1 cellular context compared by ENCODE assay signal in genomic region chr17:72282439-72283029, GRCh38.
TF ChIP-seq lines count a peak whose summit lies in the region.

No MANE protein-coding gene starts in this region.

TF ChIP-seq in GM23338, 12 proteins besides CTCF, POLR2A, EP300 and RAD21 (continued from another document):
- TF ChIP-seq, protein P1, sequence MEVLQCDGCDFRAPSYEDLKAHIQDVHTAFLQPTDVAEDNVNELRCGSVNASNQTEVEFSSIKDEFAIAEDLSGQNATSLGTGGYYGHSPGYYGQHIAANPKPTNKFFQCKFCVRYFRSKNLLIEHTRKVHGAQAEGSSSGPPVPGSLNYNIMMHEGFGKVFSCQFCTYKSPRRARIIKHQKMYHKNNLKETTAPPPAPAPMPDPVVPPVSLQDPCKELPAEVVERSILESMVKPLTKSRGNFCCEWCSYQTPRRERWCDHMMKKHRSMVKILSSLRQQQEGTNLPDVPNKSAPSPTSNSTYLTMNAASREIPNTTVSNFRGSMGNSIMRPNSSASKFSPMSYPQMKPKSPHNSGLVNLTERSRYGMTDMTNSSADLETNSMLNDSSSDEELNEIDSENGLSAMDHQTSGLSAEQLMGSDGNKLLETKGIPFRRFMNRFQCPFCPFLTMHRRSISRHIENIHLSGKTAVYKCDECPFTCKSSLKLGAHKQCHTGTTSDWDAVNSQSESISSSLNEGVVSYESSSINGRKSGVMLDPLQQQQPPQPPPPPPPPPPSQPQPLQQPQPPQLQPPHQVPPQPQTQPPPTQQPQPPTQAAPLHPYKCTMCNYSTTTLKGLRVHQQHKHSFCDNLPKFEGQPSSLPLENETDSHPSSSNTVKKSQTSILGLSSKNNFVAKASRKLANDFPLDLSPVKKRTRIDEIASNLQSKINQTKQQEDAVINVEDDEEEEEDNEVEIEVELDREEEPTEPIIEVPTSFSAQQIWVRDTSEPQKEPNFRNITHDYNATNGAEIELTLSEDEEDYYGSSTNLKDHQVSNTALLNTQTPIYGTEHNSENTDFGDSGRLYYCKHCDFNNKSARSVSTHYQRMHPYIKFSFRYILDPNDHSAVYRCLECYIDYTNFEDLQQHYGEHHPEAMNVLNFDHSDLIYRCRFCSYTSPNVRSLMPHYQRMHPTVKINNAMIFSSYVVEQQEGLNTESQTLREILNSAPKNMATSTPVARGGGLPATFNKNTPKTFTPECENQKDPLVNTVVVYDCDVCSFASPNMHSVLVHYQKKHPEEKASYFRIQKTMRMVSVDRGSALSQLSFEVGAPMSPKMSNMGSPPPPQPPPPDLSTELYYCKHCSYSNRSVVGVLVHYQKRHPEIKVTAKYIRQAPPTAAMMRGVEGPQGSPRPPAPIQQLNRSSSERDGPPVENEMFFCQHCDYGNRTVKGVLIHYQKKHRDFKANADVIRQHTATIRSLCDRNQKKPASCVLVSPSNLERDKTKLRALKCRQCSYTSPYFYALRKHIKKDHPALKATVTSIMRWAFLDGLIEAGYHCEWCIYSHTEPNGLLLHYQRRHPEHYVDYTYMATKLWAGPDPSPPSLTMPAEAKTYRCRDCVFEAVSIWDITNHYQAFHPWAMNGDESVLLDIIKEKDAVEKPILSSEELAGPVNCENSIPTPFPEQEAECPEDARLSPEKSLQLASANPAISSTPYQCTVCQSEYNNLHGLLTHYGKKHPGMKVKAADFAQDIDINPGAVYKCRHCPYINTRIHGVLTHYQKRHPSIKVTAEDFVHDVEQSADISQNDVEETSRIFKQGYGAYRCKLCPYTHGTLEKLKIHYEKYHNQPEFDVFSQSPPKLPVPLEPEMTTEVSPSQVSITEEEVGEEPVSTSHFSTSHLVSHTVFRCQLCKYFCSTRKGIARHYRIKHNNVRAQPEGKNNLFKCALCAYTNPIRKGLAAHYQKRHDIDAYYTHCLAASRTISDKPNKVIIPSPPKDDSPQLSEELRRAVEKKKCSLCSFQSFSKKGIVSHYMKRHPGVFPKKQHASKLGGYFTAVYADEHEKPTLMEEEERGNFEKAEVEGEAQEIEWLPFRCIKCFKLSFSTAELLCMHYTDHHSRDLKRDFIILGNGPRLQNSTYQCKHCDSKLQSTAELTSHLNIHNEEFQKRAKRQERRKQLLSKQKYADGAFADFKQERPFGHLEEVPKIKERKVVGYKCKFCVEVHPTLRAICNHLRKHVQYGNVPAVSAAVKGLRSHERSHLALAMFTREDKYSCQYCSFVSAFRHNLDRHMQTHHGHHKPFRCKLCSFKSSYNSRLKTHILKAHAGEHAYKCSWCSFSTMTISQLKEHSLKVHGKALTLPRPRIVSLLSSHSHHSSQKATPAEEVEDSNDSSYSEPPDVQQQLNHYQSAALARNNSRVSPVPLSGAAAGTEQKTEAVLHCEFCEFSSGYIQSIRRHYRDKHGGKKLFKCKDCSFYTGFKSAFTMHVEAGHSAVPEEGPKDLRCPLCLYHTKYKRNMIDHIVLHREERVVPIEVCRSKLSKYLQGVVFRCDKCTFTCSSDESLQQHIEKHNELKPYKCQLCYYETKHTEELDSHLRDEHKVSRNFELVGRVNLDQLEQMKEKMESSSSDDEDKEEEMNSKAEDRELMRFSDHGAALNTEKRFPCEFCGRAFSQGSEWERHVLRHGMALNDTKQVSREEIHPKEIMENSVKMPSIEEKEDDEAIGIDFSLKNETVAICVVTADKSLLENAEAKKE (CRISPR knock-in tag; IDR thresholded peaks at IDR 0.05): no peak
- no peak for TF ChIP-seq ZNF331 (CRISPR knock-in tag; IDR thresholded peaks at IDR 0.05; ENCODE audit: low read depth)
